ENCODE assay signal across 1 cellular context in genomic region chr7:129719980-129720732, GRCh38.
TF ChIP-seq lines count a peak whose summit lies in the region.

No MANE protein-coding gene starts in this region.

TF ChIP-seq in K562, 482 proteins besides CTCF, POLR2A, EP300 and RAD21 (continued from another document and continues in another):
- TF ChIP-seq BDP1 (IDR thresholded peaks at IDR 0.05; ENCODE audit: insufficient read depth, insufficient read length) (no peak), MTA3 (IDR thresholded peaks at IDR 0.05; ENCODE audit: borderline replicate concordance) (peak; percentile 84), RBM15 (IDR thresholded peaks at IDR 0.05; ENCODE audit: insufficient read depth, low read length) (no peak), FOXK1 (CRISPR knock-in tag; IDR thresholded peaks at IDR 0.05; ENCODE audit: borderline replicate concordance) (peak; percentile 99), PTRF (tag; IDR thresholded peaks at IDR 0.05) (peak; percentile 53; the same call in 1 of the 2 replicates), GTF2E2 (tag; IDR thresholded peaks at IDR 0.05) (peak; percentile 70), HMGXB4 (CRISPR knock-in tag; IDR thresholded peaks at IDR 0.05) (no peak), HEY1 (CRISPR knock-in tag; IDR thresholded peaks at IDR 0.05; ENCODE audit: borderline replicate concordance) (peak; percentile 88), ERF (CRISPR knock-in tag; IDR thresholded peaks at IDR 0.05) (peak; percentile 71; the same call in 1 of the 2 replicates), ZNF395 (CRISPR knock-in tag; IDR thresholded peaks at IDR 0.05) (peak; percentile 99), PATZ1 (CRISPR knock-in tag; IDR thresholded peaks at IDR 0.05; ENCODE audit: borderline replicate concordance) (no peak), HNRNPLL (IDR thresholded peaks at IDR 0.05; ENCODE audit: low read depth, low read length, poor library complexity, severe bottlenecking) (peak; percentile 66), KAT2B (IDR thresholded peaks at IDR 0.05; ENCODE audit: low read depth, low read length) (no peak), TEAD1 (CRISPR knock-in tag; IDR thresholded peaks at IDR 0.05) (peak; percentile 77 to 94; a peak in 3 of 4 replicates), ELK1 (CRISPR knock-in tag; IDR thresholded peaks at IDR 0.05) (no peak), ZFP36 (IDR thresholded peaks at IDR 0.05; ENCODE audit: low read depth, low read length, partially characterized antibody) (peak; percentile 30), IRF2 (CRISPR knock-in tag; IDR thresholded peaks at IDR 0.05) (no peak), ILK (tag; IDR thresholded peaks at IDR 0.05; ENCODE audit: borderline replicate concordance, low read depth) (peak; percentile 68), NELFE (IDR thresholded peaks at IDR 0.05; ENCODE audit: insufficient read depth, insufficient read length) (no peak), KHSRP (IDR thresholded peaks at IDR 0.05) (peak; percentile 83; the same call in 1 of the 2 replicates), TCF15 (CRISPR knock-in tag; IDR thresholded peaks at IDR 0.05) (peak; percentile 65; the same call in 1 of the 2 replicates), DIDO1 (tag; IDR thresholded peaks at IDR 0.05; ENCODE audit: low read depth) (peak; percentile 63; the same call in 1 of the 2 replicates), GABPB2 (CRISPR knock-in tag; conservative IDR thresholded peaks at IDR 0.05) (no peak), FOXP1 (CRISPR knock-in tag; IDR thresholded peaks at IDR 0.05) (peak; percentile 92), ARID1B (IDR thresholded peaks at IDR 0.05) (peak; percentile 99), MYC (IDR thresholded peaks at IDR 0.05; ENCODE audit: low read depth, low read length) (peak; percentile 96), MYC (CRISPR knock-in tag; IDR thresholded peaks at IDR 0.05; ENCODE audit: borderline replicate concordance, low read depth) (no peak), ETS1 (conservative IDR thresholded peaks at IDR 0.05; ENCODE audit: control insufficient read depth, low read depth, low read length) (peak; percentile 85), NR2C2 (CRISPR knock-in tag; IDR thresholded peaks at IDR 0.05) (no peak), NR2C2 (tag; IDR thresholded peaks at IDR 0.05) (peak; percentile 47; the same call in 1 of the 2 replicates), KLF16 (IDR thresholded peaks at IDR 0.05) (peak; percentile 100), CEBPB (tag; IDR thresholded peaks at IDR 0.05) (peak; percentile 81), TAF7 (tag; IDR thresholded peaks at IDR 0.05) (no peak), STAT5A (IDR thresholded peaks at IDR 0.05; ENCODE audit: borderline replicate concordance, low read length) (peak; percentile 96), PHB2 (IDR thresholded peaks at IDR 0.05; ENCODE audit: low read depth) (peak; percentile 94), LCOR (CRISPR knock-in tag; IDR thresholded peaks at IDR 0.05) (peak; percentile 92), ZBTB2 (IDR thresholded peaks at IDR 0.05) (peak; percentile 46; the same call in 1 of the 2 replicates), ZNF407 (IDR thresholded peaks at IDR 0.05; ENCODE audit: low read depth) (no peak), SIX5 (IDR thresholded peaks at IDR 0.05; ENCODE audit: borderline replicate concordance in 1 of 2, insufficient read depth in 1 of 2, low read depth in 1 of 2, low read length in 2 of 2) (no peak), RNF2 (IDR thresholded peaks at IDR 0.05) (peak; percentile 90), ARNT (IDR thresholded peaks at IDR 0.05) (peak; percentile 85 to 97; a peak in 3 of 4 replicates), FOXO4 (CRISPR knock-in tag; IDR thresholded peaks at IDR 0.05) (0 out of 2 replicates have a peak, but pooled peaks have one; percentile 36)
